Comparison of ENCODE assay signal across 32 cellular contexts in the genomic region with DNA sequence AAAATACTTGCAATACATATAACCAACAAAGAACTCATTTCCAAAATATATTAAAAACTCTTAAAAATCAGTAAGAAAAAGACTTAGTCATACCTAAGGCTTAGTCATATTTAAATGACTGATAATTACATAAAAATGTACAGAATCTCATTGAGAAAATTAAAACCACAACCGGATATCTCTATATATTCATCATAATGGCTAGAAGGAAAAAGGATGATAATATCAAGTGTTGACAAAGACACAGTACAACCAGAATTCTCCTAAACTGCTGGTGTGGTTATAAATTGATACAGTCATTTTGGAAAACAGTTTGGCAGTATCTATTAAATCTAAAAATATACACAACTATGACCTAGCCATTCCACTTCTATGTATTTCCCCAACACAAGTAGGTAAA. TPM values are rescaled to one million over a fixed set of nuclear protein-coding genes. Genes with fewer than 3 reads are reported as not detected.
"Had no signal": no experiment of that assay in that cellular context is flagged by ENCODE, and none has a peak within 500 bp of the region (broad histone marks: within the 10 kb centered on the region; RNA-seq: fewer than 3 reads in every experiment).

No MANE protein-coding gene starts in this region.

- H3K36me3 ChIP-seq: ascending aorta, cardiac muscle cell, colonic mucosa, MG63 had no signal

- DNase-seq: activated CD4-positive, alpha-beta memory T cell treated with anti-CD3 and anti-CD28 coated beads, Interleukin-2, amount 10 ng/mL, durations not matched to agents 7 days and 5 days; activated CD4-positive, alpha-beta T cell treated with anti-CD3 and anti-CD28 coated beads for 4 hours; activated CD4-positive, CD25-positive, alpha-beta regulatory T cell treated with anti-CD3 and anti-CD28 coated beads, Interleukin-2, amount 50 U/mL, for 72 hours; activated CD8-positive, alpha-beta memory T cell treated with anti-CD3 and anti-CD28 coated beads for 24 hours; activated CD8-positive, alpha-beta memory T cell treated with anti-CD3 and anti-CD28 coated beads, Interleukin-2, amount 10 ng/mL, durations not matched to agents 7 days and 5 days; activated CD8-positive, alpha-beta memory T cell treated with anti-CD3 and anti-CD28 coated beads, Interleukin-2, amount 50 U/mL, for 48 hours; activated effector memory CD4-positive, alpha-beta T cell treated with anti-CD3 and anti-CD28 coated beads, Interleukin-2, amount 50 U/mL, for 16 hours; activated naive CD4-positive, alpha-beta T cell treated with Interleukin-2 at 50 U/mL for 16 hours; activated naive CD8-positive, alpha-beta T cell treated with anti-CD3 and anti-CD28 coated beads, Interleukin-2, amount 10 ng/mL, durations not matched to agents 7 days and 5 days; activated T-cell treated with anti-CD3 and anti-CD28 coated beads, Interleukin-2, amount 50 U/mL, for 48 hours; amygdala; colonic mucosa; Kasumi-1; KG1; MG63; NCI-H1048; NCI-H1105 treated with DMSO at 0.1 percent for 48 hours; NCI-H1436 treated with DMSO at 0.1 percent for 48 hours; NCI-H2029; NCI-H226; NCI-H446 treated with DMSO at 0.1 percent for 48 hours; NCI-H69; RPMI8226; SIG-M5; SW 1271; T-helper 1 cell; T1000 had no signal

- H3K4me1 ChIP-seq: ascending aorta, colonic mucosa had no signal

- H3K27ac ChIP-seq: ascending aorta, cardiac muscle cell, colonic mucosa had no signal

- H3K4me3 ChIP-seq: ascending aorta, cardiac muscle cell, colonic mucosa, MG63 had no signal

- H3K9me3 ChIP-seq: ascending aorta, colonic mucosa, MG63 had no signal

- ATAC-seq: activated CD8-positive, alpha-beta memory T cell treated with anti-CD3 and anti-CD28 coated beads, Interleukin-2, amount 10 ng/mL, durations not matched to agents 7 days and 5 days had no signal

- H3K27me3 ChIP-seq: ascending aorta, cardiac muscle cell, colonic mucosa, MG63 had no signal

RNA-seq across cellular contexts. Expression of a gene that starts 27.1 kb away (rescaled TPM):
- total RNA-seq: activated CD4-positive, alpha-beta memory T cell treated with anti-CD3 and anti-CD28 coated beads, Interleukin-2, amount 10 ng/mL, durations not matched to agents 7 days and 5 days; activated CD8-positive, alpha-beta memory T cell treated with anti-CD3 and anti-CD28 coated beads, Interleukin-2, amount 10 ng/mL, durations not matched to agents 7 days and 5 days; activated naive CD8-positive, alpha-beta T cell treated with anti-CD3 and anti-CD28 coated beads, Interleukin-2, amount 10 ng/mL, durations not matched to agents 7 days and 5 days; ascending aorta; cardiac muscle cell; chondrocyte; OCI-LY7 had no signal
- polyA plus RNA-seq: cardiac muscle cell had no signal

RNA-seq across cellular contexts. Expression of a gene that starts 46.5 kb away (rescaled TPM):
- total RNA-seq: activated CD4-positive, alpha-beta memory T cell treated with anti-CD3 and anti-CD28 coated beads, Interleukin-2, amount 10 ng/mL, durations not matched to agents 7 days and 5 days; activated CD8-positive, alpha-beta memory T cell treated with anti-CD3 and anti-CD28 coated beads, Interleukin-2, amount 10 ng/mL, durations not matched to agents 7 days and 5 days; activated naive CD8-positive, alpha-beta T cell treated with anti-CD3 and anti-CD28 coated beads, Interleukin-2, amount 10 ng/mL, durations not matched to agents 7 days and 5 days; ascending aorta; chondrocyte; OCI-LY7; T-helper 2 cell treated with Interferon-gamma antibody and Interleukin-4, amounts not matched to agents 100 ng/mL and 5 ng/mL, for 36 hours had no signal
